Comparison of ENCODE assay signal across 9 cellular contexts in genomic region chr6:108622601-108623335, GRCh38.
DNase-seq lines count a peak whose midpoint lies in the region; ATAC-seq and TF ChIP-seq lines count a peak whose summit lies in the region.
"Had no signal": no experiment of that assay in that cellular context is flagged by ENCODE, and none has a peak within 500 bp of the region (broad histone marks: within the 10 kb centered on the region; RNA-seq: fewer than 3 reads in every experiment).

No MANE protein-coding gene starts in this region.

- H3K4me3 ChIP-seq in mammary epithelial cell (replicated peaks in 1 of 3; ENCODE audit: insufficient read depth in 1 of 3, low read depth in 2 of 3, low read length in 3 of 3), result no peak overlapping the region
- no peak overlapping the region for H3K4me3 ChIP-seq in lower lobe of right lung
- no peak overlapping the region for H3K4me3 ChIP-seq in vagina

- no peak overlapping the region for H3K9ac ChIP-seq in mammary epithelial cell (ENCODE audit: insufficient read depth, low read length)

- H3K27ac ChIP-seq in mammary epithelial cell (ENCODE audit: insufficient read depth, low read depth, low read length) (no peak overlapping the region), lower lobe of right lung (no peak overlapping the region), vagina (peak overlapping the region; percentile 74)

- TF ChIP-seq POLR2A in vagina (IDR thresholded peaks at IDR 0.05), result no peak

- H3K4me2 ChIP-seq in mammary epithelial cell (ENCODE audit: insufficient read depth, low read depth, low read length), result no peak overlapping the region

- no peaks in the 10 kb centered on the region for H4K20me1 ChIP-seq in mammary epithelial cell (ENCODE audit: insufficient read depth, low read length)

- dilution Hi-C loops in mammary epithelial cell (cut with HindIII; ENCODE audit: low sequenced_read_pairs), result no loop called here

- 95% methylated on average over 9 of the region's 11 CpGs for whole genome bisulfite sequencing in mammary epithelial cell (ENCODE audit: low coverage, missing lambda C conversion rate)

- peaks cover 25% of the 10 kb centered on the region for H3K4me1 ChIP-seq in mammary epithelial cell (ENCODE audit: insufficient read depth, low read length)
- peaks cover 86% of the 10 kb centered on the region for H3K4me1 ChIP-seq in lower lobe of right lung
- peaks cover 100% of the 10 kb centered on the region for H3K4me1 ChIP-seq in vagina

- no peak overlapping the region for H2AFZ ChIP-seq in mammary epithelial cell (ENCODE audit: low read depth, low read length)

- H3K9me3 ChIP-seq in mammary epithelial cell (replicated peaks; ENCODE audit: insufficient read depth, low read length) (no peaks in the 10 kb centered on the region), lower lobe of right lung (no peaks in the 10 kb centered on the region), vagina (no peaks in the 10 kb centered on the region)

- no peak for TF ChIP-seq CTCF in mammary epithelial cell (conservative IDR thresholded peaks at IDR 0.05 in 1 of 2, IDR thresholded peaks at IDR 0.05 in 1 of 2; ENCODE audit: extremely low read depth in 1 of 2, insufficient read depth in 1 of 2, low read depth in 1 of 2, low read length in 2 of 2)
- TF ChIP-seq CTCF in lower lobe of right lung (IDR thresholded peaks at IDR 0.05), result no peak
- no peak for TF ChIP-seq CTCF in vagina (IDR thresholded peaks at IDR 0.05)

- intact Hi-C loops in mammary epithelial cell (cut with micrococcal nuclease) (no loop called here), lower lobe of right lung (cut with DNase I) (no loop called here), vagina (cut with DNase I) (no loop called here)

- CTCF ChIA-PET in mammary epithelial cell (lab: Charles Lee; ENCODE audit: low non-redundant PET), result no interaction called here

- DNase-seq in SIG-M5 treated with dmso at 0.1 percent for 504 hours (lab: John Stamatoyannopoulos, UW; ENCODE audit: unreplicated experiment) (peak; percentile 84), SIG-M5 (lab: John Stamatoyannopoulos, UW) (no peak), mammary epithelial cell (peak; percentile 37), lower lobe of right lung (peak; percentile 61), vagina (ENCODE audit: extremely low spot score in 2 of 2) (peak in 1 of 2 donors; percentile 92)
- DNase-seq in activated naive CD4-positive, alpha-beta T cell treated with anti-CD3 and anti-CD28 coated beads, Interleukin-2, amount 50 U/mL, for 16 hours, result no peak
- DNase-seq in activated CD8-positive, alpha-beta memory T cell treated with anti-CD3 and anti-CD28 coated beads, Interleukin-2, amount 50 U/mL, for 48 hours, result no peak
- DNase-seq: stimulated activated naive CD4-positive, alpha-beta T cell had no signal

- H3K27me3 ChIP-seq in mammary epithelial cell (ENCODE audit: insufficient read depth, low read length) (no peaks in the 10 kb centered on the region), lower lobe of right lung (ENCODE audit: low read depth) (no peaks in the 10 kb centered on the region), vagina (no peaks in the 10 kb centered on the region)

- H3K36me3 ChIP-seq in mammary epithelial cell (ENCODE audit: insufficient read depth, low read length) (no peaks in the 10 kb centered on the region), lower lobe of right lung (no peaks in the 10 kb centered on the region), vagina (no peaks in the 10 kb centered on the region)

- in situ Hi-C loops in mammary epithelial cell (cut with MboI; ENCODE audit: low sequenced_read_pairs in 2 of 2), result no loop called here

- ATAC-seq in lower lobe of right lung (peak; percentile 69 to 87), GM18868 (IDR thresholded peaks at IDR 0.05; ENCODE audit: unreplicated experiment) (no peak)

- peaks cover 95% of the 10 kb centered on the region for H3K79me2 ChIP-seq in mammary epithelial cell (ENCODE audit: insufficient read depth, low read length)

- no TSS peak for BruUV-seq in mammary epithelial cell (replicated peaks; lab: Mats Ljungman, UMichigan)

Comparison
In these comparisons a context has a peak if more than half of its experiments do, and no peak if none do; other contexts are left out.
1. DNase-seq: peak in SIG-M5 treated with dmso at 0.1 percent for 504 hours (single experiment), mammary epithelial cell (single experiment) and lower lobe of right lung (single experiment); none in SIG-M5 (single experiment), activated naive CD4-positive, alpha-beta T cell treated with anti-CD3 and anti-CD28 coated beads, Interleukin-2, amount 50 U/mL, for 16 hours (single experiment) and activated CD8-positive, alpha-beta memory T cell treated with anti-CD3 and anti-CD28 coated beads, Interleukin-2, amount 50 U/mL, for 48 hours (single experiment).